In the genomic region with DNA sequence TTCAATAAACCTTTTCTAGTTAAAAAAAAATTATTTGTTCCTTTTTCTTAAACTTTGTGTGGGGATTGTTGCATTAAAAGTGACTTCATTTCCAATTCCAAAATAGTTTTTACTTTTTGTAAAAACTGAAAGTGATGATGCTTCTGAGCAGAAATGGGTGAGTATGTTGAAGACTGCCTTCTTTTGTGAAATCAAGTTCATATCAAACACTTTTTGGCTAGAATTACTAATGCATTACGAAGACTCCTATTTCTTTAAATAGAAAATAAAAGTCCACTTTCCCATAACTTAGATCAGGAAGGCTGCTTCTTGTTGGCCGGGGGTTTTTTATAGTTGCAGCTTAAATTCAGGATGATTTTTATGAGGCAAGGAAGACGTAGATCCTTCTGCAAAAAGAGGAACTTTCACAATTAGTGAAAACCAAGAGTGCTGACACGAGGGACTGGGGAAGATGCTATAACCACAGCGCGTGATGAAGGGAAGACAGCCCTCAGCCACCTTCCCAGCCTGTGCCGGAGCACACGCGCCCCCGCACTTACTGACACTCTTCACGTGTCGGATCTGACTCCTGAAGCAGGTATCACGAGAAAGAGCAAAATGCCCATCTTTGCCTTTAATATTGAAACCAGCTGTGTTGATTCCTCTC, we compare ENCODE assay signal across 1 cellular context.
TF ChIP-seq lines count a peak whose summit lies in the region.

No MANE protein-coding gene starts in this region.

TF ChIP-seq in GM12878, 131 proteins besides CTCF, POLR2A, EP300 and RAD21 (continued from another document and continues in another):
- TF ChIP-seq E2F8 (IDR thresholded peaks at IDR 0.05; ENCODE audit: low read depth, partially characterized antibody) = no peak
- TF ChIP-seq BCL11A (IDR thresholded peaks at IDR 0.05; ENCODE audit: low read depth, low read length) = no peak
- 0 out of 2 replicates have a peak, but pooled peaks have one; percentile 40 for TF ChIP-seq NBN (IDR thresholded peaks at IDR 0.05)
- TF ChIP-seq SMARCA5 (IDR thresholded peaks at IDR 0.05) = no peak
- peak; percentile 97 to 98 for TF ChIP-seq BHLHE40 (IDR thresholded peaks at IDR 0.05; ENCODE audit: borderline replicate concordance in 1 of 2, low read depth in 2 of 2, low read length in 1 of 2)
- no peak; the same call in 1 of the 2 replicates for TF ChIP-seq RAD51 (IDR thresholded peaks at IDR 0.05)
- TF ChIP-seq, protein P1, sequence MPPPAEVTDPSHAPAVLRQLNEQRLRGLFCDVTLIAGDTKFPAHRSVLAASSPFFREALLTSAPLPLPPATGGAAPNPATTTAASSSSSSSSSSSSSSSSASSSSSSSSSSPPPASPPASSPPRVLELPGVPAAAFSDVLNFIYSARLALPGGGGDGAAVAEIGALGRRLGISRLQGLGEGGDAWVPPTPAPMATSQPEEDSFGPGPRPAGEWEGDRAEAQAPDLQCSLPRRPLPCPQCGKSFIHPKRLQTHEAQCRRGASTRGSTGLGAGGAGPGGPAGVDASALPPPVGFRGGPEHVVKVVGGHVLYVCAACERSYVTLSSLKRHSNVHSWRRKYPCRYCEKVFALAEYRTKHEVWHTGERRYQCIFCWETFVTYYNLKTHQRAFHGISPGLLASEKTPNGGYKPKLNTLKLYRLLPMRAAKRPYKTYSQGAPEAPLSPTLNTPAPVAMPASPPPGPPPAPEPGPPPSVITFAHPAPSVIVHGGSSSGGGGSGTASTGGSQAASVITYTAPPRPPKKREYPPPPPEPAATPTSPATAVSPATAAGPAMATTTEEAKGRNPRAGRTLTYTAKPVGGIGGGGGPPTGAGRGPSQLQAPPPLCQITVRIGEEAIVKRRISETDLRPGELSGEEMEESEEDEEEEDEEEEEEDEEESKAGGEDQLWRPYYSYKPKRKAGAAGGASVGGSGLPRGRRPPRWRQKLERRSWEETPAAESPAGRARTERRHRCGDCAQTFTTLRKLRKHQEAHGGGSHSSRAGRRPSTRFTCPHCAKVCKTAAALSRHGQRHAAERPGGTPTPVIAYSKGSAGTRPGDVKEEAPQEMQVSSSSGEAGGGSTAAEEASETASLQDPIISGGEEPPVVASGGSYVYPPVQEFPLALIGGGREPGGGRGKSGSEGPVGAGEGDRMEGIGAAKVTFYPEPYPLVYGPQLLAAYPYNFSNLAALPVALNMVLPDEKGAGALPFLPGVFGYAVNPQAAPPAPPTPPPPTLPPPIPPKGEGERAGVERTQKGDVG (CRISPR knock-in tag; IDR thresholded peaks at IDR 0.05) = no peak
- no peak for TF ChIP-seq RB1 (IDR thresholded peaks at IDR 0.05; ENCODE audit: borderline replicate concordance)
- peak; percentile 80 for TF ChIP-seq MTA2 (IDR thresholded peaks at IDR 0.05; ENCODE audit: low read depth)
- peak; percentile 24; the same call in 1 of the 2 replicates for TF ChIP-seq TCF12 (IDR thresholded peaks at IDR 0.05; ENCODE audit: low read depth, low read length)
- TF ChIP-seq ETV6 (conservative IDR thresholded peaks at IDR 0.05 in 1 of 2, IDR thresholded peaks at IDR 0.05 in 1 of 2; ENCODE audit: borderline replicate concordance in 1 of 2, low read depth in 1 of 2) = no peak
- no peak for TF ChIP-seq ZNF24 (IDR thresholded peaks at IDR 0.05)
- TF ChIP-seq, protein P2, sequence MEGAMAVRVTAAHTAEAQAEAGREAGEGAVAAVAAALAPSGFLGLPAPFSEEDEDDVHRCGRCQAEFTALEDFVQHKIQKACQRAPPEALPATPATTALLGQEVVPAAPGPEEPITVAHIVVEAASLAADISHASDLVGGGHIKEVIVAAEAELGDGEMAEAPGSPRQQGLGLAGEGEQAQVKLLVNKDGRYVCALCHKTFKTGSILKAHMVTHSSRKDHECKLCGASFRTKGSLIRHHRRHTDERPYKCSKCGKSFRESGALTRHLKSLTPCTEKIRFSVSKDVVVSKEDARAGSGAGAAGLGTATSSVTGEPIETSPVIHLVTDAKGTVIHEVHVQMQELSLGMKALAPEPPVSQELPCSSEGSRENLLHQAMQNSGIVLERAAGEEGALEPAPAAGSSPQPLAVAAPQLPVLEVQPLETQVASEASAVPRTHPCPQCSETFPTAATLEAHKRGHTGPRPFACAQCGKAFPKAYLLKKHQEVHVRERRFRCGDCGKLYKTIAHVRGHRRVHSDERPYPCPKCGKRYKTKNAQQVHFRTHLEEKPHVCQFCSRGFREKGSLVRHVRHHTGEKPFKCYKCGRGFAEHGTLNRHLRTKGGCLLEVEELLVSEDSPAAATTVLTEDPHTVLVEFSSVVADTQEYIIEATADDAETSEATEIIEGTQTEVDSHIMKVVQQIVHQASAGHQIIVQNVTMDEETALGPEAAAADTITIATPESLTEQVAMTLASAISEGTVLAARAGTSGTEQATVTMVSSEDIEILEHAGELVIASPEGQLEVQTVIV (IDR thresholded peaks at IDR 0.05; ENCODE audit: borderline replicate concordance, partially characterized antibody) = no peak
- peak; percentile 57; the same call in 1 of the 2 replicates for TF ChIP-seq BACH1 (IDR thresholded peaks at IDR 0.05; ENCODE audit: borderline replicate concordance)
- TF ChIP-seq, protein P3, sequence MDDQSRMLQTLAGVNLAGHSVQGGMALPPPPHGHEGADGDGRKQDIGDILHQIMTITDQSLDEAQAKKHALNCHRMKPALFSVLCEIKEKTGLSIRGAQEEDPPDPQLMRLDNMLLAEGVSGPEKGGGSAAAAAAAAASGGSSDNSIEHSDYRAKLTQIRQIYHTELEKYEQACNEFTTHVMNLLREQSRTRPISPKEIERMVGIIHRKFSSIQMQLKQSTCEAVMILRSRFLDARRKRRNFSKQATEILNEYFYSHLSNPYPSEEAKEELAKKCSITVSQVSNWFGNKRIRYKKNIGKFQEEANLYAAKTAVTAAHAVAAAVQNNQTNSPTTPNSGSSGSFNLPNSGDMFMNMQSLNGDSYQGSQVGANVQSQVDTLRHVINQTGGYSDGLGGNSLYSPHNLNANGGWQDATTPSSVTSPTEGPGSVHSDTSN (IDR thresholded peaks at IDR 0.05; ENCODE audit: insufficient replicate concordance, low read depth, low read length) = no peak
- 0 out of 2 replicates have a peak, but pooled peaks have one; percentile 35 for TF ChIP-seq NR2F1 (conservative IDR thresholded peaks at IDR 0.05)
- TF ChIP-seq KLF5 (IDR thresholded peaks at IDR 0.05; ENCODE audit: partially characterized antibody) = no peak
- no peak for TF ChIP-seq MYB (IDR thresholded peaks at IDR 0.05; ENCODE audit: borderline replicate concordance, low read depth, low read length)
- TF ChIP-seq CEBPB (IDR thresholded peaks at IDR 0.05; ENCODE audit: borderline replicate concordance in 1 of 2, low read depth in 2 of 2, low read length in 2 of 2) = no peak
- peak; percentile 41 for TF ChIP-seq RELA (IDR thresholded peaks at IDR 0.05; ENCODE audit: borderline replicate concordance, partially characterized antibody)
- no peak for TF ChIP-seq ZZZ3 (IDR thresholded peaks at IDR 0.05; ENCODE audit: control insufficient read depth, insufficient read length, low read depth)
- no peak for TF ChIP-seq BRCA1 (IDR thresholded peaks at IDR 0.05; ENCODE audit: low read depth, low read length)
- no peak for TF ChIP-seq MYC (IDR thresholded peaks at IDR 0.05; ENCODE audit: insufficient read depth, insufficient read length, insufficient replicate concordance, low read length, severe bottlenecking)
- TF ChIP-seq SIN3A (IDR thresholded peaks at IDR 0.05; ENCODE audit: low read depth, low read length) = no peak
- no peak for TF ChIP-seq POLR2AphosphoS2 (IDR thresholded peaks at IDR 0.05; ENCODE audit: low read depth, low read length)
- no peak for TF ChIP-seq CBFB (IDR thresholded peaks at IDR 0.05; ENCODE audit: low read depth)
- TF ChIP-seq ZNF592 (IDR thresholded peaks at IDR 0.05) = no peak
- TF ChIP-seq ELK1 (IDR thresholded peaks at IDR 0.05; ENCODE audit: low read depth, low read length) = no peak
- no peak for TF ChIP-seq ZBTB40 (IDR thresholded peaks at IDR 0.05; ENCODE audit: borderline replicate concordance)
- no peak for TF ChIP-seq EED (IDR thresholded peaks at IDR 0.05; ENCODE audit: low read depth)
- no peak for TF ChIP-seq JUNB (IDR thresholded peaks at IDR 0.05)
- TF ChIP-seq BMI1 (IDR thresholded peaks at IDR 0.05; ENCODE audit: borderline replicate concordance) = 0 out of 2 replicates have a peak, but pooled peaks have one; percentile 31
